Comparison of ENCODE assay signal across 1 cellular context in the genomic region with DNA sequence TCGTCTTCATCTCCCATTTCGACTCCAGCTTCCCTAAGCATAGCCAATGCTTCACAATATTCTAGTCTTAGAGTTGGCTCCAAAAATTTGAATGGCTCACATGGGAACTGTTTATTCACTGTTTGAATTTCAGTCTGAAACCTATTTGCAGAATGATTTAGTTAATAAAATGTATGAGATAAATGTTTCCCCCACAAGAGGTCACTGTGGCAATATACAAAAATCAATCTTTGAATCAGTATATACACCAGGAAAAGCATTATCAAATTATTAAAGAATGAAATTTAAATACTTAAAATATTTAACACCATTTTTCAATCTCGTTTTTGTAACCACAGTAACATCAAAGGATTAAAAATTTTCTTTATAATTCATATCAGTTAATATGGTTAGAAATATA.
TF ChIP-seq lines count a peak whose summit lies in the region.

No MANE protein-coding gene starts in this region.

TF ChIP-seq in GM23338, 12 proteins besides CTCF, POLR2A, EP300 and RAD21 (continued from another document):
- TF ChIP-seq, protein P1, sequence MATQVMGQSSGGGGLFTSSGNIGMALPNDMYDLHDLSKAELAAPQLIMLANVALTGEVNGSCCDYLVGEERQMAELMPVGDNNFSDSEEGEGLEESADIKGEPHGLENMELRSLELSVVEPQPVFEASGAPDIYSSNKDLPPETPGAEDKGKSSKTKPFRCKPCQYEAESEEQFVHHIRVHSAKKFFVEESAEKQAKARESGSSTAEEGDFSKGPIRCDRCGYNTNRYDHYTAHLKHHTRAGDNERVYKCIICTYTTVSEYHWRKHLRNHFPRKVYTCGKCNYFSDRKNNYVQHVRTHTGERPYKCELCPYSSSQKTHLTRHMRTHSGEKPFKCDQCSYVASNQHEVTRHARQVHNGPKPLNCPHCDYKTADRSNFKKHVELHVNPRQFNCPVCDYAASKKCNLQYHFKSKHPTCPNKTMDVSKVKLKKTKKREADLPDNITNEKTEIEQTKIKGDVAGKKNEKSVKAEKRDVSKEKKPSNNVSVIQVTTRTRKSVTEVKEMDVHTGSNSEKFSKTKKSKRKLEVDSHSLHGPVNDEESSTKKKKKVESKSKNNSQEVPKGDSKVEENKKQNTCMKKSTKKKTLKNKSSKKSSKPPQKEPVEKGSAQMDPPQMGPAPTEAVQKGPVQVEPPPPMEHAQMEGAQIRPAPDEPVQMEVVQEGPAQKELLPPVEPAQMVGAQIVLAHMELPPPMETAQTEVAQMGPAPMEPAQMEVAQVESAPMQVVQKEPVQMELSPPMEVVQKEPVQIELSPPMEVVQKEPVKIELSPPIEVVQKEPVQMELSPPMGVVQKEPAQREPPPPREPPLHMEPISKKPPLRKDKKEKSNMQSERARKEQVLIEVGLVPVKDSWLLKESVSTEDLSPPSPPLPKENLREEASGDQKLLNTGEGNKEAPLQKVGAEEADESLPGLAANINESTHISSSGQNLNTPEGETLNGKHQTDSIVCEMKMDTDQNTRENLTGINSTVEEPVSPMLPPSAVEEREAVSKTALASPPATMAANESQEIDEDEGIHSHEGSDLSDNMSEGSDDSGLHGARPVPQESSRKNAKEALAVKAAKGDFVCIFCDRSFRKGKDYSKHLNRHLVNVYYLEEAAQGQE (IDR thresholded peaks at IDR 0.05; ENCODE audit: unreplicated experiment) = no peak
- no peak for TF ChIP-seq EZH2 (IDR thresholded peaks at IDR 0.05; ENCODE audit: low read depth, unreplicated experiment)
